1 cellular context compared by ENCODE assay signal in the genomic region with DNA sequence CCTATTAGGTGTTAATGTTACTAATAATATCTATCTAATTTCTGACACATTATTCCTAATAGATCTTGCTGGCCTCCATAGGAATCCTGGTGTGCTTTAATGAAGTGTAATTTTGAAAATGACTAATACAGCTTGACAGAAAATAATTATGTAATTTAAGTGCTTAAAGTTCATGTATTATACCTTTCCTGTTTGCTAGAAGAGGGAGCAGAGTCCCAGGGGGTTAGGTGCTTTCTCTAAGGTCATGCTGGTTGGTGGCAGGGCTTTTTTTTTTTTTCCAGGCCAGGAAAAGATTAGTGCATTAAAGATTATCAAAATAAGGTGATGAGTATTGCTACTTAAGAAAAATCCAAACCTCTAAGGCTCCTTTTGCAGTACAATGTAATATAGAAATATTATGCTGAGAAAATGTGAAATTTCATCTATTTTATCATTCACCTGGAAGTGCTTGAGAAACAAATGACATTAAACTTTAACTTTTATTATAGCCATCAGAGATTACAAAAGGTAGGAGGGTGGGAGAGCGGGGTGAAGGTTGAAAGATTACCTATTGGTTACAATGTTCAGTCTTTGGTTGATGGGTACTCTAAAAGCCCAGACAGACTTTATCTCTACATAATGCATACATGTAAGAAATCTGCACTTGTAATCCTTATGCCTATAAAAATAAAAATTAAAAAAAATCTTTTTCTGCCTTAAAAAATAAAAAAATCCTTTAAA.
TF ChIP-seq lines count a peak whose summit lies in the region.

No MANE protein-coding gene starts in this region.

TF ChIP-seq in HepG2, 621 proteins besides CTCF, POLR2A, EP300 and RAD21 (continued from another document):
- TF ChIP-seq, protein P1, sequence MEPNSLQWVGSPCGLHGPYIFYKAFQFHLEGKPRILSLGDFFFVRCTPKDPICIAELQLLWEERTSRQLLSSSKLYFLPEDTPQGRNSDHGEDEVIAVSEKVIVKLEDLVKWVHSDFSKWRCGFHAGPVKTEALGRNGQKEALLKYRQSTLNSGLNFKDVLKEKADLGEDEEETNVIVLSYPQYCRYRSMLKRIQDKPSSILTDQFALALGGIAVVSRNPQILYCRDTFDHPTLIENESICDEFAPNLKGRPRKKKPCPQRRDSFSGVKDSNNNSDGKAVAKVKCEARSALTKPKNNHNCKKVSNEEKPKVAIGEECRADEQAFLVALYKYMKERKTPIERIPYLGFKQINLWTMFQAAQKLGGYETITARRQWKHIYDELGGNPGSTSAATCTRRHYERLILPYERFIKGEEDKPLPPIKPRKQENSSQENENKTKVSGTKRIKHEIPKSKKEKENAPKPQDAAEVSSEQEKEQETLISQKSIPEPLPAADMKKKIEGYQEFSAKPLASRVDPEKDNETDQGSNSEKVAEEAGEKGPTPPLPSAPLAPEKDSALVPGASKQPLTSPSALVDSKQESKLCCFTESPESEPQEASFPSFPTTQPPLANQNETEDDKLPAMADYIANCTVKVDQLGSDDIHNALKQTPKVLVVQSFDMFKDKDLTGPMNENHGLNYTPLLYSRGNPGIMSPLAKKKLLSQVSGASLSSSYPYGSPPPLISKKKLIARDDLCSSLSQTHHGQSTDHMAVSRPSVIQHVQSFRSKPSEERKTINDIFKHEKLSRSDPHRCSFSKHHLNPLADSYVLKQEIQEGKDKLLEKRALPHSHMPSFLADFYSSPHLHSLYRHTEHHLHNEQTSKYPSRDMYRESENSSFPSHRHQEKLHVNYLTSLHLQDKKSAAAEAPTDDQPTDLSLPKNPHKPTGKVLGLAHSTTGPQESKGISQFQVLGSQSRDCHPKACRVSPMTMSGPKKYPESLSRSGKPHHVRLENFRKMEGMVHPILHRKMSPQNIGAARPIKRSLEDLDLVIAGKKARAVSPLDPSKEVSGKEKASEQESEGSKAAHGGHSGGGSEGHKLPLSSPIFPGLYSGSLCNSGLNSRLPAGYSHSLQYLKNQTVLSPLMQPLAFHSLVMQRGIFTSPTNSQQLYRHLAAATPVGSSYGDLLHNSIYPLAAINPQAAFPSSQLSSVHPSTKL (CRISPR knock-in tag; IDR thresholded peaks at IDR 0.05) = peak; percentile 27; the same call in 1 of the 2 replicates
- peak; percentile 41; the same call in 1 of the 2 replicates for TF ChIP-seq HNF4A (CRISPR knock-in tag; IDR thresholded peaks at IDR 0.05)
- TF ChIP-seq, protein P2, sequence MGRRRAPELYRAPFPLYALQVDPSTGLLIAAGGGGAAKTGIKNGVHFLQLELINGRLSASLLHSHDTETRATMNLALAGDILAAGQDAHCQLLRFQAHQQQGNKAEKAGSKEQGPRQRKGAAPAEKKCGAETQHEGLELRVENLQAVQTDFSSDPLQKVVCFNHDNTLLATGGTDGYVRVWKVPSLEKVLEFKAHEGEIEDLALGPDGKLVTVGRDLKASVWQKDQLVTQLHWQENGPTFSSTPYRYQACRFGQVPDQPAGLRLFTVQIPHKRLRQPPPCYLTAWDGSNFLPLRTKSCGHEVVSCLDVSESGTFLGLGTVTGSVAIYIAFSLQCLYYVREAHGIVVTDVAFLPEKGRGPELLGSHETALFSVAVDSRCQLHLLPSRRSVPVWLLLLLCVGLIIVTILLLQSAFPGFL (CRISPR knock-in tag; IDR thresholded peaks at IDR 0.05) = no peak
- TF ChIP-seq, protein P3, sequence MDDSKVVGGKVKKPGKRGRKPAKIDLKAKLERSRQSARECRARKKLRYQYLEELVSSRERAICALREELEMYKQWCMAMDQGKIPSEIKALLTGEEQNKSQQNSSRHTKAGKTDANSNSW (CRISPR knock-in tag; IDR thresholded peaks at IDR 0.05; ENCODE audit: borderline replicate concordance) = no peak
- TF ChIP-seq NR2F6 (IDR thresholded peaks at IDR 0.05) = peak; percentile 32; the same call in 1 of the 2 replicates
- 0 out of 2 replicates have a peak, but pooled peaks have one; percentile 8 for TF ChIP-seq NR2F6 (CRISPR knock-in tag; IDR thresholded peaks at IDR 0.05)
- TF ChIP-seq, protein P4, sequence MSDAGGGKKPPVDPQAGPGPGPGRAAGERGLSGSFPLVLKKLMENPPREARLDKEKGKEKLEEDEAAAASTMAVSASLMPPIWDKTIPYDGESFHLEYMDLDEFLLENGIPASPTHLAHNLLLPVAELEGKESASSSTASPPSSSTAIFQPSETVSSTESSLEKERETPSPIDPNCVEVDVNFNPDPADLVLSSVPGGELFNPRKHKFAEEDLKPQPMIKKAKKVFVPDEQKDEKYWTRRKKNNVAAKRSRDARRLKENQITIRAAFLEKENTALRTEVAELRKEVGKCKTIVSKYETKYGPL (CRISPR knock-in tag; IDR thresholded peaks at IDR 0.05) = no peak
- TF ChIP-seq MIER2 (CRISPR knock-in tag; IDR thresholded peaks at IDR 0.05) = no peak
- TF ChIP-seq, protein P5, sequence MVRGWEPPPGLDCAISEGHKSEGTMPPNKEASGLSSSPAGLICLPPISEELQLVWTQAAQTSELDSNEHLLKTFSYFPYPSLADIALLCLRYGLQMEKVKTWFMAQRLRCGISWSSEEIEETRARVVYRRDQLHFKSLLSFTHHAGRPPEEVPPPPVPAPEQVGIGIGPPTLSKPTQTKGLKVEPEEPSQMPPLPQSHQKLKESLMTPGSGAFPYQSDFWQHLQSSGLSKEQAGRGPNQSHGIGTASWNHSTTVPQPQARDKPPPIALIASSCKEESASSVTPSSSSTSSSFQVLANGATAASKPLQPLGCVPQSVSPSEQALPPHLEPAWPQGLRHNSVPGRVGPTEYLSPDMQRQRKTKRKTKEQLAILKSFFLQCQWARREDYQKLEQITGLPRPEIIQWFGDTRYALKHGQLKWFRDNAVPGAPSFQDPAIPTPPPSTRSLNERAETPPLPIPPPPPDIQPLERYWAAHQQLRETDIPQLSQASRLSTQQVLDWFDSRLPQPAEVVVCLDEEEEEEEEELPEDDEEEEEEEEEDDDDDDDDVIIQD (CRISPR knock-in tag; IDR thresholded peaks at IDR 0.05; ENCODE audit: low read depth) = peak; percentile 64; the same call in 1 of the 2 replicates
- no peak for TF ChIP-seq ZNF577 (CRISPR knock-in tag; IDR thresholded peaks at IDR 0.05; ENCODE audit: borderline replicate concordance, low read depth)
- TF ChIP-seq SPEN (CRISPR knock-in tag; IDR thresholded peaks at IDR 0.05; ENCODE audit: low read depth) = no peak
- TF ChIP-seq ZNF709 (CRISPR knock-in tag; IDR thresholded peaks at IDR 0.05) = no peak
